Comparison of ENCODE assay signal across 9 cellular contexts in the genomic region with DNA sequence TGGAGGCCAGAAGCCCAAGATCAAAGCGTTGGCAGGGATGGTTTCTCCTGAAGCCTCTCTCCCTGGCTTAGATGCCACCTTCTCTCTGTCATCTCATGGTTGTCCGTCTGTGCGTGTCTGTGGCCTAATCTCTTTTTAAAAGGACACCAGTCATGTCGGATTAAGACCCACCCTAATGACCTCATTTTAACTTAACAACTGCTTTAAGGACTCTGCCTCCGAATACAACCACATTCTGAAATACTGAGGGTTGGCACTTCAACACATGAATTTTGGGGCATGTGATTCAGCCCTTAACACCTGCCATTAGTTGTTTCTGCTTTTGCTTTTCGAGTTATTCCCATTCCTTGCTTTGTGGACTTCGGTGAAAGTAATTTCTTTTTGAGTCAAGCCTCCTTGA.
"Had no signal": no experiment of that assay in that cellular context is flagged by ENCODE, and none has a peak within 500 bp of the region (broad histone marks: within the 10 kb centered on the region; RNA-seq: fewer than 3 reads in every experiment).

No MANE protein-coding gene starts in this region.

- H3K27ac ChIP-seq: GM23248, HL-60 had no signal

- DNase-seq: GM23248, GOT3, H7, HFFc6 had no signal

- H3K4me3 Mint-ChIP-seq: HFFc6 had no signal

- H3K27ac Mint-ChIP-seq: HFFc6, IgD-negative memory B cell had no signal

- ATAC-seq: HCT116, HepG2 had no signal

- H2AFZ ChIP-seq: GM23248 had no signal

- H3K4me3 ChIP-seq: GM23248, HAP-1 had no signal

- H3K36me3 Mint-ChIP-seq: IgD-negative memory B cell had no signal

- H3K9me3 Mint-ChIP-seq: HFFc6 had no signal

- H3K36me3 ChIP-seq: HAP-1 had no signal

- H3K4me1 ChIP-seq: HAP-1 had no signal

- H3K9me3 ChIP-seq: HAP-1 had no signal

- H3K9ac ChIP-seq: GM23248 had no signal
